Comparison of ENCODE assay signal across 18 cellular contexts in the genomic region with DNA sequence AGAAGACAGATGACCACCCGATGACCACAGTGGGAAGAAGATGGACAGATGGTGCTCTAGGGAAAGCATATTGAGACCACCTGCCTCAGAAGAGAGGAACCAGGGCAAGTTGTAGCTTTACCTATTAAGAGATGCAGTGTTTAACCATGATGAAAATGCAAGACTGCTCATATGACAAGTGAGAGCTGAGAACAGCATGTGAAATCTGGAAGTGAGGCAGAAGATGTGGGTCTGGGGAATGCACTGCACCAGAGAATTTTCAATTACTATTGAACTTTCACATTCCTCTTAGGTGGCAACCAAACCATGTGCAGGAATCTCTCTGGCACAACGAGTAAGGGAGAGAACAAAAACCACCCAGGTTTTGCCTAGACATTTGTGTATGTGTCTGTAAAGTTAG.
DNase-seq lines count a peak whose midpoint lies in the region; ATAC-seq and TF ChIP-seq lines count a peak whose summit lies in the region.
"Had no signal": no experiment of that assay in that cellular context is flagged by ENCODE, and none has a peak within 500 bp of the region (broad histone marks: within the 10 kb centered on the region; RNA-seq: fewer than 3 reads in every experiment).

No MANE protein-coding gene starts in this region.

- H3K4me3 ChIP-seq in CD4-positive, alpha-beta memory T cell (ENCODE audit: low read length in 2 of 2), result no peak overlapping the region
- H3K4me3 ChIP-seq: GM23248, HAP-1, K562 had no signal

- intact Hi-C loops in CD4-positive, alpha-beta memory T cell (cut with micrococcal nuclease), result no loop called here

- peak overlapping the region; percentile 82 for H3K27ac Mint-ChIP-seq in glutamatergic neuron (ENCODE audit: unreplicated experiment)
- H3K27ac Mint-ChIP-seq in CD4-positive, alpha-beta memory T cell, result no peak overlapping the region
- H3K27ac Mint-ChIP-seq: CD4-positive, CD25-positive, alpha-beta regulatory T cell had no signal

- H3K9me3 Mint-ChIP-seq in glutamatergic neuron (ENCODE audit: unreplicated experiment), result peaks cover 9% of the 10 kb centered on the region
- H3K9me3 Mint-ChIP-seq in CD4-positive, alpha-beta memory T cell, result peaks cover 0 to 5% (median 0%) of the 10 kb centered on the region in 8 donors
- H3K9me3 Mint-ChIP-seq: CD4-positive, CD25-positive, alpha-beta regulatory T cell had no signal

- no peak for TF ChIP-seq CTCF in glutamatergic neuron (IDR thresholded peaks at IDR 0.05; ENCODE audit: partially characterized antibody, unreplicated experiment)

- ATAC-seq in GM19025 (IDR thresholded peaks at IDR 0.05; ENCODE audit: low read depth, unreplicated experiment), result peak; percentile 47
- ATAC-seq in GM21423 (IDR thresholded peaks at IDR 0.05; ENCODE audit: unreplicated experiment), result peak; percentile 42
- ATAC-seq: K562 had no signal

- no peaks in the 10 kb centered on the region for H3K36me3 ChIP-seq in CD4-positive, alpha-beta memory T cell (ENCODE audit: insufficient read depth, low read length)
- H3K36me3 ChIP-seq: BE2C, HAP-1 had no signal

- CTCF ChIA-PET in CD4-positive, alpha-beta memory T cell (lab: Charles Lee; ENCODE audit: partially characterized antibody), result no interaction called here

- POLR2A ChIA-PET in CD4-positive, alpha-beta memory T cell (lab: Charles Lee; ENCODE audit: partially characterized antibody), result no interaction called here

- H3K4me1 ChIP-seq in CD4-positive, alpha-beta memory T cell (ENCODE audit: insufficient read depth, low read length), result no peaks in the 10 kb centered on the region
- H3K4me1 ChIP-seq: BE2C, Caco-2, HAP-1 had no signal

- no peaks in the 10 kb centered on the region for H3K9me3 ChIP-seq in CD4-positive, alpha-beta memory T cell (ENCODE audit: control insufficient read depth in 1 of 2, low read length in 2 of 2)
- H3K9me3 ChIP-seq: BE2C, Caco-2, HAP-1 had no signal

- DNase-seq in glutamatergic neuron, result no peak
- no peak for DNase-seq in CD4-positive, alpha-beta memory T cell
- DNase-seq in activated gamma-delta T cell (lab: John Stamatoyannopoulos, UW), result no peak
- DNase-seq in NCI-H1092 (lab: John Stamatoyannopoulos, UW), result no peak
- DNase-seq: ACHN; BE2C; C1 segment of cervical spinal cord; Caco-2; CD4-positive, CD25-positive, alpha-beta regulatory T cell; DMS153; DMS79; GDM1; GM23248; IMR-90 had no signal

- H3K27me3 Mint-ChIP-seq in glutamatergic neuron (ENCODE audit: unreplicated experiment), result peaks cover 4% of the 10 kb centered on the region
- H3K27me3 Mint-ChIP-seq in CD4-positive, alpha-beta memory T cell, result peaks cover 0 to 2% of the 10 kb centered on the region in 2 donors

- no peaks in the 10 kb centered on the region for H3K36me3 Mint-ChIP-seq in glutamatergic neuron (ENCODE audit: unreplicated experiment)
- no peaks in the 10 kb centered on the region for H3K36me3 Mint-ChIP-seq in CD4-positive, alpha-beta memory T cell
- H3K36me3 Mint-ChIP-seq: CD4-positive, CD25-positive, alpha-beta regulatory T cell had no signal

- no peaks in the 10 kb centered on the region for H3K27me3 ChIP-seq in CD4-positive, alpha-beta memory T cell (ENCODE audit: insufficient read depth, low read length)
- H3K27me3 ChIP-seq: BE2C had no signal

- H3K4me1 Mint-ChIP-seq in glutamatergic neuron (ENCODE audit: low read depth, unreplicated experiment), result peaks cover 31% of the 10 kb centered on the region
- H3K4me1 Mint-ChIP-seq in CD4-positive, alpha-beta memory T cell, result no peaks in the 10 kb centered on the region
- H3K4me1 Mint-ChIP-seq: CD4-positive, CD25-positive, alpha-beta regulatory T cell had no signal

- H3K27ac ChIP-seq in CD4-positive, alpha-beta memory T cell (ENCODE audit: low read depth, low read length), result no peak overlapping the region
- H3K27ac ChIP-seq: GM23248 had no signal

- H3K4me3 Mint-ChIP-seq in glutamatergic neuron (ENCODE audit: unreplicated experiment), result no peak overlapping the region
- H3K4me3 Mint-ChIP-seq in CD4-positive, alpha-beta memory T cell, result no peak overlapping the region
- H3K4me3 Mint-ChIP-seq: CD4-positive, CD25-positive, alpha-beta regulatory T cell had no signal
